ENCODE assay signal across 26 cellular contexts in the genomic region with DNA sequence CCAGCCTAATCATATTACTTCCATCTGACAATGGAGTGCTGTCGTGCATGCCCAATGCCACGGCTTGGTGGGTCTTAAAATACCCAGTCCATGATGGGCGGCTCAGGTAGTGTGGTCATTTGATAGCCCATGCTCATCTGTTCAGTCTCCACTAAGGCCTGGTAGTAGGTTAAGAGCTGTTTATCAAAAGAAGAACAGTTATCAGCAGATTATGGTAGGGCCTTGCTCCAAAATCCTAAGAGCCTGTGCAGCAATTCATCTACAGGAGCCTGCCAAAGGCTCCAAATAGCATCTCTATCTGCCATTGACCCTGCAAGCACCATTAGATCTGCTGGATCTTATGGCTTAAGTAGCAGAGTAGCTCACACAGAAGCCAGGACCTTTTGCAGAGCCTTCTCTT. TPM values are rescaled to one million over a fixed set of nuclear protein-coding genes. Genes with fewer than 3 reads are reported as not detected.
"Had no signal": no experiment of that assay in that cellular context is flagged by ENCODE, and none has a peak within 500 bp of the region (broad histone marks: within the 10 kb centered on the region; RNA-seq: fewer than 3 reads in every experiment).

No MANE protein-coding gene starts in this region.

- ATAC-seq: effector memory CD8-positive, alpha-beta T cell; esophagus mucosa; foreskin keratinocyte; gastrocnemius medialis; gastroesophageal sphincter had no signal

- H3K36me3 ChIP-seq: colonic mucosa, esophagus muscularis mucosa, esophagus squamous epithelium, gastrocnemius medialis, gastroesophageal sphincter, heart left ventricle, heart right ventricle had no signal

- H3K4me1 ChIP-seq: colonic mucosa, esophagus muscularis mucosa, foreskin keratinocyte, gastrocnemius medialis, gastroesophageal sphincter, heart left ventricle, heart right ventricle had no signal

- H3K27ac ChIP-seq: colonic mucosa, coronary artery, dorsolateral prefrontal cortex, epithelial cell of prostate, esophagus muscularis mucosa, esophagus squamous epithelium, foreskin keratinocyte, gastrocnemius medialis, gastroesophageal sphincter, heart left ventricle, heart right ventricle had no signal

- H3K4me3 ChIP-seq: colonic mucosa, coronary artery, dorsolateral prefrontal cortex, esophagus muscularis mucosa, esophagus squamous epithelium, gastrocnemius medialis, gastroesophageal sphincter, heart left ventricle, heart right ventricle had no signal

- DNase-seq: colonic mucosa; cortex of kidney; dermis blood vessel endothelial cell; dorsolateral prefrontal cortex; effector CD4-positive, alpha-beta T cell; effector CD8-positive, alpha-beta T cell; effector memory CD4-positive, alpha-beta T cell; effector memory CD8-positive, alpha-beta T cell; endodermal cell; erythroblast; esophagus squamous epithelium; foreskin fibroblast; foreskin keratinocyte; foreskin melanocyte; gastrocnemius medialis; glutamatergic neuron; head of caudate nucleus; heart left ventricle; heart right ventricle had no signal

- H3K27me3 ChIP-seq: colonic mucosa, dorsolateral prefrontal cortex, esophagus muscularis mucosa, esophagus squamous epithelium, foreskin keratinocyte, gastrocnemius medialis, gastroesophageal sphincter, heart left ventricle, heart right ventricle had no signal

- H3K9me3 ChIP-seq: colonic mucosa, esophagus muscularis mucosa, esophagus squamous epithelium, gastrocnemius medialis, gastroesophageal sphincter, heart left ventricle had no signal

RNA-seq across cellular contexts. Expression of a gene that starts 21.8 kb away (rescaled TPM):
- total RNA-seq: dermis microvascular lymphatic vessel endothelial cell, fibroblast of villous mesenchyme had no signal
